In genomic region chr1:99820546-99820945, GRCh38 we compare ENCODE assay signal across 9 cellular contexts. TPM values are rescaled to one million over a fixed set of nuclear protein-coding genes. Genes with fewer than 3 reads are reported as not detected.
DNase-seq lines count a peak whose midpoint lies in the region; ATAC-seq lines count a peak whose summit lies in the region.
"Had no signal": no experiment of that assay in that cellular context is flagged by ENCODE, and none has a peak within 500 bp of the region (broad histone marks: within the 10 kb centered on the region; RNA-seq: fewer than 3 reads in every experiment).

No MANE protein-coding gene starts in this region.

- H3K9me3 Mint-ChIP-seq in T-cell, result peaks cover 0 to 4% (median 0%) of the 10 kb centered on the region in 3 donors

- CTCF ChIA-PET in T-cell (lab: Charles Lee), result interaction anchor here in 1 of 2 donors (0.6 to 0.8 kb wide), 3 partner anchors 8 to 750 kb away, joined by 3 read pairs; no protein-coding TSS in a partner anchor

- peak overlapping the region; percentile 1 to 86 for H3K27ac Mint-ChIP-seq in T-cell

- H3K4me1 Mint-ChIP-seq in T-cell, result peaks cover 16 to 21% (median 16%) of the 10 kb centered on the region in 3 donors

- H3K4me3 Mint-ChIP-seq in T-cell, result no peak overlapping the region

- H3K27me3 Mint-ChIP-seq in T-cell, result peaks cover 0 to 5% of the 10 kb centered on the region in 2 donors

- H3K36me3 Mint-ChIP-seq in T-cell, result no peaks in the 10 kb centered on the region

- POLR2A ChIA-PET in T-cell (lab: Charles Lee), result no interaction called here

- peak; percentile 86 for ATAC-seq in HG02798 (IDR thresholded peaks at IDR 0.05; ENCODE audit: poor library complexity, unreplicated experiment)
- ATAC-seq in T-cell (replicated peaks in 1 of 4), result peak in 2 of 4 experiments; percentile 57 to 88
- peak; percentile 82 for ATAC-seq in stimulated activated naive CD8-positive, alpha-beta T cell treated with anti-CD3 and anti-CD28 coated beads, Interleukin-15, Interleukin-2, amounts not matched to agents 100 U/mL and 50 U/mL, for 24 hours

- DNase-seq in stimulated activated CD4-positive, alpha-beta T cell treated with anti-CD3 and anti-CD28 coated beads, Interleukin-15, amount 100 ng/mL, for 48 hours (ENCODE audit: low read depth in 2 of 2), result peak; percentile 4 to 8
- no peak for DNase-seq in stimulated activated CD4-positive, alpha-beta T cell treated with anti-CD3 and anti-CD28 coated beads, Interleukin-2, amount 100 ng/mL, for 48 hours
- DNase-seq in T-cell, result peak in 22 of 34 experiments; percentile 2 to 49 (median 15)
- DNase-seq in stimulated activated naive CD8-positive, alpha-beta T cell treated with anti-CD3 and anti-CD28 coated beads, Interleukin-15, Interleukin-2, amounts not matched to agents 100 U/mL and 50 U/mL, for 24 hours, result peak; percentile 6
- DNase-seq in NCI-H2107 (lab: John Stamatoyannopoulos, UW), result no peak
- no peak for DNase-seq in SK-N-DZ (ENCODE audit: low spot score)
- no peak for DNase-seq in NCI-H1105 (lab: John Stamatoyannopoulos, UW)
- DNase-seq: Calu3 had no signal

RNA-seq across cellular contexts. Expression of gene AGL, which starts 29.6 kb away (rescaled TPM):
- 10 to 100 TPM; 14.6 to 17.3 (median 15.8) TPM for total RNA-seq in T-cell
- 6.4 and 7.6 TPM in 2 replicates for polyA plus RNA-seq in SK-N-DZ (2014; cell fraction: cytosol; rRNA removed)
- 14.8 and 16.5 TPM in 2 replicates for polyA plus RNA-seq in SK-N-DZ (2014; cell fraction: nucleus; rRNA removed)

RNA-seq across cellular contexts. Expression of gene FRRS1, which starts 54.1 kb away (rescaled TPM):
- total RNA-seq in T-cell, result 1 to 10 TPM in 1 of 5 donors, under 1 TPM in 3, not detected in 1; 0.20 to 1.2 (median 0.45) TPM
- polyA plus RNA-seq in SK-N-DZ (2014; cell fraction: cytosol; rRNA removed), result 0.93 and 2.5 TPM in 2 replicates
- 0.28 and 0.62 TPM in 2 replicates for polyA plus RNA-seq in SK-N-DZ (2014; cell fraction: nucleus; rRNA removed)

Comparison
In these comparisons a context has a peak if more than half of its experiments do, and no peak if none do; other contexts are left out.
1. DNase-seq: peak in stimulated activated CD4-positive, alpha-beta T cell treated with anti-CD3 and anti-CD28 coated beads, Interleukin-15, amount 100 ng/mL, for 48 hours (2 of 2), T-cell (22 of 34) and stimulated activated naive CD8-positive, alpha-beta T cell treated with anti-CD3 and anti-CD28 coated beads, Interleukin-15, Interleukin-2, amounts not matched to agents 100 U/mL and 50 U/mL, for 24 hours (single experiment); none in stimulated activated CD4-positive, alpha-beta T cell treated with anti-CD3 and anti-CD28 coated beads, Interleukin-2, amount 100 ng/mL, for 48 hours (0 of 2), NCI-H2107 (single experiment), SK-N-DZ (single experiment) and NCI-H1105 (single experiment).